ENCODE assay signal across 25 cellular contexts in genomic region chr5:177972613-177973012, GRCh38. TPM values are rescaled to one million over a fixed set of nuclear protein-coding genes. Genes with fewer than 3 reads are reported as not detected.
"Had no signal": no experiment of that assay in that cellular context is flagged by ENCODE, and none has a peak within 500 bp of the region (broad histone marks: within the 10 kb centered on the region; RNA-seq: fewer than 3 reads in every experiment).

No MANE protein-coding gene starts in this region.

- H3K36me3 ChIP-seq: gastrocnemius medialis, left lung, right lobe of liver, transverse colon had no signal

- H3K36me3 Mint-ChIP-seq: activated CD4-positive, alpha-beta memory T cell treated with anti-CD3 and anti-CD28 coated beads for 36 hours; activated naive CD8-positive, alpha-beta T cell treated with anti-CD3 and anti-CD28 coated beads, Interleukin-2, amount 10 ng/mL, durations not matched to agents 7 days and 5 days; naive B cell had no signal

- H3K27ac ChIP-seq: gastrocnemius medialis, left lung, right lobe of liver, transverse colon had no signal

- H3K4me1 Mint-ChIP-seq: activated CD4-positive, alpha-beta T cell treated with anti-CD3 and anti-CD28 coated beads for 36 hours; activated naive CD8-positive, alpha-beta T cell treated with anti-CD3 and anti-CD28 coated beads, Interleukin-2, amount 10 ng/mL, durations not matched to agents 7 days and 5 days; stimulated activated memory B cell treated with anti-CD40 and anti-IgM and Interleukin-4, amounts not matched to agents 10 μg/mL and 1 μg/mL and 100 μg/mL, for 72 hours; WTC11 had no signal

- DNase-seq: activated CD4-positive, alpha-beta memory T cell treated with anti-CD3 and anti-CD28 coated beads for 36 hours; activated CD4-positive, alpha-beta T cell treated with anti-CD3 and anti-CD28 coated beads for 36 hours; activated naive CD4-positive, alpha-beta T cell treated with Interleukin-2 at 50 U/mL for 16 hours; activated naive CD8-positive, alpha-beta T cell treated with anti-CD3 and anti-CD28 coated beads, Interleukin-2, amount 10 ng/mL, durations not matched to agents 7 days and 5 days; activated T-cell treated with anti-CD3 and anti-CD28 coated beads, Interleukin-2, amount 50 U/mL, for 48 hours; effector CD4-positive, alpha-beta T cell; gastrocnemius medialis; hippocampal formation; kidney glomerular epithelial cell; left lung; naive B cell; occipital lobe; right lobe of liver; small intestine; T-helper 9 cell; transverse colon had no signal

- H3K4me3 ChIP-seq: gastrocnemius medialis, left lung, lung, right lobe of liver, transverse colon had no signal

- H3K9me3 ChIP-seq: gastrocnemius medialis, left lung, right lobe of liver, transverse colon had no signal

- H3K27me3 Mint-ChIP-seq: activated CD4-positive, alpha-beta memory T cell treated with anti-CD3 and anti-CD28 coated beads for 36 hours; activated CD4-positive, alpha-beta T cell treated with anti-CD3 and anti-CD28 coated beads for 36 hours had no signal

- H3K27me3 ChIP-seq: right lobe of liver had no signal

- H3K4me1 ChIP-seq: gastrocnemius medialis, left lung, right lobe of liver, transverse colon had no signal

- H3K4me3 Mint-ChIP-seq: activated CD4-positive, alpha-beta memory T cell treated with anti-CD3 and anti-CD28 coated beads for 36 hours; activated CD4-positive, alpha-beta T cell treated with anti-CD3 and anti-CD28 coated beads for 36 hours; activated naive CD8-positive, alpha-beta T cell treated with anti-CD3 and anti-CD28 coated beads, Interleukin-2, amount 10 ng/mL, durations not matched to agents 7 days and 5 days; naive B cell; stimulated activated memory B cell treated with anti-CD40 and anti-IgM and Interleukin-4, amounts not matched to agents 10 μg/mL and 1 μg/mL and 100 μg/mL, for 72 hours; WTC11 had no signal

- H3K27ac Mint-ChIP-seq: activated CD4-positive, alpha-beta memory T cell treated with anti-CD3 and anti-CD28 coated beads for 36 hours; activated CD4-positive, alpha-beta T cell treated with anti-CD3 and anti-CD28 coated beads for 36 hours; activated naive CD8-positive, alpha-beta T cell treated with anti-CD3 and anti-CD28 coated beads, Interleukin-2, amount 10 ng/mL, durations not matched to agents 7 days and 5 days; stimulated activated memory B cell treated with anti-CD40 and anti-IgM and Interleukin-4, amounts not matched to agents 10 μg/mL and 1 μg/mL and 100 μg/mL, for 72 hours; WTC11 had no signal

RNA-seq across cellular contexts. Expression of gene PROP1, which starts 23.4 kb away (rescaled TPM):
- total RNA-seq: activated CD4-positive, alpha-beta memory T cell treated with anti-CD3 and anti-CD28 coated beads for 36 hours; activated CD4-positive, alpha-beta T cell treated with anti-CD3 and anti-CD28 coated beads for 36 hours; activated naive CD8-positive, alpha-beta T cell treated with anti-CD3 and anti-CD28 coated beads, Interleukin-2, amount 10 ng/mL, durations not matched to agents 7 days and 5 days; chondrocyte; epithelial cell of proximal tubule; fibroblast of lung; gastrocnemius medialis; left lung; lung; mesenteric fat pad; mucosa of gallbladder; occipital lobe; right lobe of liver; temporal lobe; transverse colon; WTC11 had no signal
